In genomic region chr15:76221085-76221767, GRCh38 we compare ENCODE assay signal across 21 cellular contexts.
"Had no signal": no experiment of that assay in that cellular context is flagged by ENCODE, and none has a peak within 500 bp of the region (broad histone marks: within the 10 kb centered on the region; RNA-seq: fewer than 3 reads in every experiment).

No MANE protein-coding gene starts in this region.

- DNase-seq: IMR-90, Karpas-422, KG1, MG63, MV-4-11, NCI-H1048, NCI-H1105, NCI-H1417, NCI-H1436 treated with DMSO at 0.1 percent for 48 hours, NCI-H1694, NCI-H187 treated with DMSO at 0.1 percent for 48 hours, NCI-H2029 treated with DMSO at 0.1 percent for 48 hours, NCI-H2171 treated with DMSO at 0.1 percent for 48 hours, NCI-H524, NCI-H69, NCI-H774, Right ventricle myocardium superior, RPMI8226, SIG-M5 had no signal

- H3K27me3 ChIP-seq: MG63, SJSA1 had no signal

- H3K27ac ChIP-seq: SJSA1, SK-N-MC had no signal

- H3K9me3 ChIP-seq: MG63, SJSA1 had no signal

- H3K4me3 ChIP-seq: MG63, SJSA1, SK-N-MC had no signal
